In genomic region chr5:43997647-43998251, GRCh38 we compare ENCODE assay signal across 1 cellular context.
A peak's percentile ranks its signal among the peaks of the same experiment; 100 is the strongest.
TF ChIP-seq lines count a peak whose summit lies in the region.

No MANE protein-coding gene starts in this region.

TF ChIP-seq in HepG2, 621 proteins besides CTCF, POLR2A, EP300 and RAD21 (continued from another document and continues in another):
- TF ChIP-seq, protein P1, sequence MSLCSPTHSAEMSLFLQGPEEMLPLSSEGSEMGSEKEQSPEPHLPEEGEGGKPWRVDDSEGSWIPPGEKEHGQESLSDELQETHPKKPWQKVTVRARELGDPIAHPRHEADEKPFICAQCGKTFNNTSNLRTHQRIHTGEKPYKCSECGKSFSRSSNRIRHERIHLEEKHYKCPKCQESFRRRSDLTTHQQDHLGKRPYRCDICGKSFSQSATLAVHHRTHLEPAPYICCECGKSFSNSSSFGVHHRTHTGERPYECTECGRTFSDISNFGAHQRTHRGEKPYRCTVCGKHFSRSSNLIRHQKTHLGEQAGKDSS (CRISPR knock-in tag; IDR thresholded peaks at IDR 0.05; ENCODE audit: borderline replicate concordance, low read depth): no peak
- TF ChIP-seq SCMH1 (CRISPR knock-in tag; IDR thresholded peaks at IDR 0.05; ENCODE audit: borderline replicate concordance) (no peak), HDAC2 (CRISPR knock-in tag; IDR thresholded peaks at IDR 0.05) (peak; percentile 98), TSC22D2 (CRISPR knock-in tag; IDR thresholded peaks at IDR 0.05; ENCODE audit: borderline replicate concordance) (no peak), ZSCAN22 (CRISPR knock-in tag; IDR thresholded peaks at IDR 0.05) (no peak), ZC3H4 (CRISPR knock-in tag; IDR thresholded peaks at IDR 0.05; ENCODE audit: borderline replicate concordance) (no peak), KLF12 (CRISPR knock-in tag; IDR thresholded peaks at IDR 0.05; ENCODE audit: borderline replicate concordance) (no peak), KLF6 (CRISPR knock-in tag; IDR thresholded peaks at IDR 0.05) (peak; percentile 76; the same call in 1 of the 2 replicates), ZBTB7A (CRISPR knock-in tag; IDR thresholded peaks at IDR 0.05) (peak; percentile 31; the same call in 1 of the 2 replicates), ZNF703 (CRISPR knock-in tag; IDR thresholded peaks at IDR 0.05; ENCODE audit: borderline replicate concordance) (no peak), KAT2B (IDR thresholded peaks at IDR 0.05; ENCODE audit: borderline replicate concordance, low read depth, low read length) (no peak), POLR2G (IDR thresholded peaks at IDR 0.05; ENCODE audit: low read depth, low read length) (no peak), SUZ12 (IDR thresholded peaks at IDR 0.05; ENCODE audit: low read depth, low read length) (no peak), ETV5 (CRISPR knock-in tag; IDR thresholded peaks at IDR 0.05; ENCODE audit: borderline replicate concordance) (peak; percentile 83; the same call in 1 of the 2 replicates), GZF1 (CRISPR knock-in tag; IDR thresholded peaks at IDR 0.05) (no peak), ARNT (IDR thresholded peaks at IDR 0.05) (no peak), NBN (conservative IDR thresholded peaks at IDR 0.05) (no peak), ZNF12 (CRISPR knock-in tag; IDR thresholded peaks at IDR 0.05) (peak; percentile 86), ZFP41 (CRISPR knock-in tag; IDR thresholded peaks at IDR 0.05; ENCODE audit: borderline replicate concordance) (no peak), ZUFSP (CRISPR knock-in tag; IDR thresholded peaks at IDR 0.05; ENCODE audit: borderline replicate concordance) (no peak), GATA4 (IDR thresholded peaks at IDR 0.05; ENCODE audit: borderline replicate concordance, low read depth) (no peak), ZFAT (CRISPR knock-in tag; conservative IDR thresholded peaks at IDR 0.05) (no peak), CHD4 (IDR thresholded peaks at IDR 0.05; ENCODE audit: borderline replicate concordance, low read length) (no peak; the same call in 1 of the 2 replicates), ZNF510 (CRISPR knock-in tag; IDR thresholded peaks at IDR 0.05; ENCODE audit: low read depth) (no peak), MAZ (IDR thresholded peaks at IDR 0.05; ENCODE audit: borderline replicate concordance, low read depth, low read length) (no peak), MAZ (CRISPR knock-in tag; IDR thresholded peaks at IDR 0.05; ENCODE audit: low read depth) (no peak), TBX3 (IDR thresholded peaks at IDR 0.05; ENCODE audit: borderline replicate concordance) (peak; percentile 65; the same call in 1 of the 2 replicates), SOX5 (CRISPR knock-in tag; IDR thresholded peaks at IDR 0.05; ENCODE audit: borderline replicate concordance) (peak; percentile 98), ZNF781 (CRISPR knock-in tag; IDR thresholded peaks at IDR 0.05; ENCODE audit: borderline replicate concordance, not compliant biosample characterization) (no peak), SNAPC4 (CRISPR knock-in tag; IDR thresholded peaks at IDR 0.05) (peak; percentile 66; the same call in 1 of the 2 replicates), PITX1 (CRISPR knock-in tag; IDR thresholded peaks at IDR 0.05) (peak; percentile 83), ZNF768 (CRISPR knock-in tag; IDR thresholded peaks at IDR 0.05) (no peak), KDM4B (CRISPR knock-in tag; IDR thresholded peaks at IDR 0.05) (no peak; the same call in 1 of the 2 replicates), NFKBIZ (CRISPR knock-in tag; IDR thresholded peaks at IDR 0.05) (peak; percentile 89), HOXA5 (CRISPR knock-in tag; IDR thresholded peaks at IDR 0.05) (no peak), ZNF207 (IDR thresholded peaks at IDR 0.05; ENCODE audit: borderline replicate concordance) (no peak), ZNF33B (CRISPR knock-in tag; IDR thresholded peaks at IDR 0.05) (no peak), KMT2A (CRISPR knock-in tag; IDR thresholded peaks at IDR 0.05) (no peak), ZBTB1 (CRISPR knock-in tag; IDR thresholded peaks at IDR 0.05; ENCODE audit: borderline replicate concordance) (no peak), ZNF782 (CRISPR knock-in tag; IDR thresholded peaks at IDR 0.05; ENCODE audit: borderline replicate concordance) (no peak), NFATC3 (CRISPR knock-in tag; IDR thresholded peaks at IDR 0.05) (no peak), ZNF430 (CRISPR knock-in tag; IDR thresholded peaks at IDR 0.05) (no peak), ZNF232 (CRISPR knock-in tag; IDR thresholded peaks at IDR 0.05; ENCODE audit: borderline replicate concordance) (peak; percentile 65; the same call in 1 of the 2 replicates), NCOA1 (CRISPR knock-in tag; IDR thresholded peaks at IDR 0.05) (no peak), ZNF234 (CRISPR knock-in tag; conservative IDR thresholded peaks at IDR 0.05) (no peak), BRD4 (CRISPR knock-in tag; IDR thresholded peaks at IDR 0.05) (no peak)
- TF ChIP-seq, protein P2, sequence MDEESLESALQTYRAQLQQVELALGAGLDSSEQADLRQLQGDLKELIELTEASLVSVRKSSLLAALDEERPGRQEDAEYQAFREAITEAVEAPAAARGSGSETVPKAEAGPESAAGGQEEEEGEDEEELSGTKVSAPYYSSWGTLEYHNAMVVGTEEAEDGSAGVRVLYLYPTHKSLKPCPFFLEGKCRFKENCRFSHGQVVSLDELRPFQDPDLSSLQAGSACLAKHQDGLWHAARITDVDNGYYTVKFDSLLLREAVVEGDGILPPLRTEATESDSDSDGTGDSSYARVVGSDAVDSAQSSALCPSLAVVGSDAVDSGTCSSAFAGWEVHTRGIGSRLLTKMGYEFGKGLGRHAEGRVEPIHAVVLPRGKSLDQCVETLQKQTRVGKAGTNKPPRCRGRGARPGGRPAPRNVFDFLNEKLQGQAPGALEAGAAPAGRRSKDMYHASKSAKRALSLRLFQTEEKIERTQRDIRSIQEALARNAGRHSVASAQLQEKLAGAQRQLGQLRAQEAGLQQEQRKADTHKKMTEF (CRISPR knock-in tag; IDR thresholded peaks at IDR 0.05): peak; percentile 99
- TF ChIP-seq, protein P3, sequence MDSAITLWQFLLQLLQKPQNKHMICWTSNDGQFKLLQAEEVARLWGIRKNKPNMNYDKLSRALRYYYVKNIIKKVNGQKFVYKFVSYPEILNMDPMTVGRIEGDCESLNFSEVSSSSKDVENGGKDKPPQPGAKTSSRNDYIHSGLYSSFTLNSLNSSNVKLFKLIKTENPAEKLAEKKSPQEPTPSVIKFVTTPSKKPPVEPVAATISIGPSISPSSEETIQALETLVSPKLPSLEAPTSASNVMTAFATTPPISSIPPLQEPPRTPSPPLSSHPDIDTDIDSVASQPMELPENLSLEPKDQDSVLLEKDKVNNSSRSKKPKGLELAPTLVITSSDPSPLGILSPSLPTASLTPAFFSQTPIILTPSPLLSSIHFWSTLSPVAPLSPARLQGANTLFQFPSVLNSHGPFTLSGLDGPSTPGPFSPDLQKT (CRISPR knock-in tag; IDR thresholded peaks at IDR 0.05; ENCODE audit: borderline replicate concordance): no peak
- TF ChIP-seq, protein P4, sequence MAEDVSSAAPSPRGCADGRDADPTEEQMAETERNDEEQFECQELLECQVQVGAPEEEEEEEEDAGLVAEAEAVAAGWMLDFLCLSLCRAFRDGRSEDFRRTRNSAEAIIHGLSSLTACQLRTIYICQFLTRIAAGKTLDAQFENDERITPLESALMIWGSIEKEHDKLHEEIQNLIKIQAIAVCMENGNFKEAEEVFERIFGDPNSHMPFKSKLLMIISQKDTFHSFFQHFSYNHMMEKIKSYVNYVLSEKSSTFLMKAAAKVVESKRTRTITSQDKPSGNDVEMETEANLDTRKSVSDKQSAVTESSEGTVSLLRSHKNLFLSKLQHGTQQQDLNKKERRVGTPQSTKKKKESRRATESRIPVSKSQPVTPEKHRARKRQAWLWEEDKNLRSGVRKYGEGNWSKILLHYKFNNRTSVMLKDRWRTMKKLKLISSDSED (CRISPR knock-in tag; IDR thresholded peaks at IDR 0.05): no peak
- TF ChIP-seq, protein P5, sequence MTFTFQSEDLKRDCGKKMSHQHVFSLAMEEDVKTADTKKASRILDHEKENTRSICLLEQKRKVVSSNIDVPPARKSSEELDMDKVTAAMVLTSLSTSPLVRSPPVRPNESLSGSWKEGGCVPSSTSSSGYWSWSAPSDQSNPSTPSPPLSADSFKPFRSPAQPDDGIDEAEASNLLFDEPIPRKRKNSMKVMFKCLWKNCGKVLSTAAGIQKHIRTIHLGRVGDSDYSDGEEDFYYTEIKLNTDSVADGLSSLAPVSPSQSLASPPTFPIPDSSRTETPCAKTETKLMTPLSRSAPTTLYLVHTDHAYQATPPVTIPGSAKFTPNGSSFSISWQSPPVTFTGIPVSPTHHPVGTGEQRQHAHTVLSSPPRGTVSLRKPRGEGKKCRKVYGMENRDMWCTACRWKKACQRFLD (CRISPR knock-in tag; IDR thresholded peaks at IDR 0.05; ENCODE audit: borderline replicate concordance): no peak
- TF ChIP-seq, protein P6, sequence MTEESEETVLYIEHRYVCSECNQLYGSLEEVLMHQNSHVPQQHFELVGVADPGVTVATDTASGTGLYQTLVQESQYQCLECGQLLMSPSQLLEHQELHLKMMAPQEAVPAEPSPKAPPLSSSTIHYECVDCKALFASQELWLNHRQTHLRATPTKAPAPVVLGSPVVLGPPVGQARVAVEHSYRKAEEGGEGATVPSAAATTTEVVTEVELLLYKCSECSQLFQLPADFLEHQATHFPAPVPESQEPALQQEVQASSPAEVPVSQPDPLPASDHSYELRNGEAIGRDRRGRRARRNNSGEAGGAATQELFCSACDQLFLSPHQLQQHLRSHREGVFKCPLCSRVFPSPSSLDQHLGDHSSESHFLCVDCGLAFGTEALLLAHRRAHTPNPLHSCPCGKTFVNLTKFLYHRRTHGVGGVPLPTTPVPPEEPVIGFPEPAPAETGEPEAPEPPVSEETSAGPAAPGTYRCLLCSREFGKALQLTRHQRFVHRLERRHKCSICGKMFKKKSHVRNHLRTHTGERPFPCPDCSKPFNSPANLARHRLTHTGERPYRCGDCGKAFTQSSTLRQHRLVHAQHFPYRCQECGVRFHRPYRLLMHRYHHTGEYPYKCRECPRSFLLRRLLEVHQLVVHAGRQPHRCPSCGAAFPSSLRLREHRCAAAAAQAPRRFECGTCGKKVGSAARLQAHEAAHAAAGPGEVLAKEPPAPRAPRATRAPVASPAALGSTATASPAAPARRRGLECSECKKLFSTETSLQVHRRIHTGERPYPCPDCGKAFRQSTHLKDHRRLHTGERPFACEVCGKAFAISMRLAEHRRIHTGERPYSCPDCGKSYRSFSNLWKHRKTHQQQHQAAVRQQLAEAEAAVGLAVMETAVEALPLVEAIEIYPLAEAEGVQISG (CRISPR knock-in tag; IDR thresholded peaks at IDR 0.05): peak; percentile 65; the same call in 1 of the 2 replicates
